Comparison of ENCODE assay signal across 19 cellular contexts in the genomic region with DNA sequence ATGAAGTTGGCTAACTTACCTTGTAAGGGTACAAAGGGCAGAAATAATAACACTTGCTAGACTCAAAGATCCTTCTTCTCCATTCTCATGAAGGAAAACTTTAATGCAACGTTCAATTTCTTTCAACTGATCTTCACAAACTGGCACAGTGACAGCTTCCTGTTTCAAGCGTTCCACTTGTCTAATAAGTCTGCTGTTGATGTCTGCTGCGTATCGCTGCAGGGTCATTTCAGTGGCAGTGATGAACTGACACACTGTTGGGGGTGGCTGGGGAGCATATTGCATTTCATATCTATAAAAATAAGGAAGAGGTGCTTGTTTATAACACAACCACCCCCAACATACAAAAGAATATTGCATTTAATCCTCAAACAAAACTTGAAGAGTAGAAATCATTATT. TPM values are rescaled to one million over a fixed set of nuclear protein-coding genes. Genes with fewer than 3 reads are reported as not detected.
A peak's percentile ranks its signal among the peaks of the same experiment; 100 is the strongest.
DNase-seq lines count a peak whose midpoint lies in the region; ATAC-seq and TF ChIP-seq lines count a peak whose summit lies in the region.
"Had no signal": no experiment of that assay in that cellular context is flagged by ENCODE, and none has a peak within 500 bp of the region (broad histone marks: within the 10 kb centered on the region; RNA-seq: fewer than 3 reads in every experiment).

No MANE protein-coding gene starts in this region.

- TF ChIP-seq CTCF in A673 (conservative IDR thresholded peaks at IDR 0.05; ENCODE audit: low read depth, low read length) (no peak), fibroblast of pulmonary artery (IDR thresholded peaks at IDR 0.05; ENCODE audit: low read length, missing control alignments) (no peak)

- no peak for ATAC-seq in left ventricle myocardium superior
- ATAC-seq: GM12878 had no signal

- no peak overlapping the region for H3K4me3 ChIP-seq in A673 (ENCODE audit: low read depth, low read length, poor library complexity, severe bottlenecking)
- H3K4me3 ChIP-seq in fibroblast of pulmonary artery (replicated peaks; ENCODE audit: low read depth, low read length): no peak overlapping the region
- H3K4me3 ChIP-seq: GM12878, Peyer's patch had no signal

- no peaks in the 10 kb centered on the region for H3K27me3 ChIP-seq in A673 (replicated peaks; ENCODE audit: insufficient read depth, low read depth, low read length, poor library complexity)
- H3K27me3 ChIP-seq: Peyer's patch had no signal

- intact Hi-C loops in A673 (cut with micrococcal nuclease; ENCODE audit: unreplicated experiment) (loop anchor here (10.0 kb wide), 1 partner anchor 60 kb away; no protein-coding TSS in a partner anchor), left ventricle myocardium superior (cut with micrococcal nuclease) (no loop called here)

- no peaks in the 10 kb centered on the region for H3K9me3 ChIP-seq in A673 (ENCODE audit: low read depth, low read length, poor library complexity, severe bottlenecking)
- H3K9me3 ChIP-seq: Peyer's patch had no signal

- POLR2A ChIA-PET in A673 (lab: Charles Lee; ENCODE audit: low non-redundant PET): interaction anchor here (0.5 to 0.6 kb wide), 2 partner anchors 45 to 997 kb away, joined by 3 to 5 read pairs; a partner anchor contains a TSS

- no TSS peak for BruUV-seq in A673 (replicated peaks; lab: Mats Ljungman, UMichigan)

- no peak overlapping the region for H3K27ac ChIP-seq in A673 (ENCODE audit: low read depth, low read length, poor library complexity, severe bottlenecking)
- H3K27ac ChIP-seq: Peyer's patch had no signal

- CTCF ChIA-PET in A673 (lab: Charles Lee): no interaction called here

- H3K36me3 ChIP-seq in A673 (ENCODE audit: insufficient read depth, low read length, poor library complexity, severe bottlenecking): peaks cover 98% of the 10 kb centered on the region

- DNase-seq in NOMO-1 treated with DMSO at 0.1 percent for 48 hours (lab: John Stamatoyannopoulos, UW; ENCODE audit: unreplicated experiment) (peak; percentile 65), NOMO-1 treated with dmso at 0.1 percent for 144 hours (lab: John Stamatoyannopoulos, UW; ENCODE audit: unreplicated experiment) (no peak), A673 (ENCODE audit: low spot score) (peak; percentile 29), MV-4-11 (lab: John Stamatoyannopoulos, UW) (peak; percentile 35), fibroblast of pulmonary artery (ENCODE audit: low read depth) (peak; percentile 9), SIG-M5 (lab: John Stamatoyannopoulos, UW) (no peak), left ventricle myocardium superior (no peak)
- DNase-seq: CD4-positive, alpha-beta memory T cell; DMS79; H9; IMR-90; NCI-H1092; NCI-H1694; NCI-H2107; NCI-H446 treated with DMSO at 0.1 percent for 48 hours; NCI-H748 treated with DMSO at 0.1 percent for 48 hours; Peyer's patch; SHP77 had no signal

- peaks cover 12% of the 10 kb centered on the region for H3K4me1 ChIP-seq in A673 (ENCODE audit: insufficient read depth, low read length, poor library complexity, severe bottlenecking)
- H3K4me1 ChIP-seq: Peyer's patch had no signal

RNA-seq across cellular contexts. Expression of a gene that starts 33.5 kb away (rescaled TPM):
- total RNA-seq in A673 (2021) (179 and 223 TPM in 2 replicates), left ventricle myocardium superior (25.9 TPM)

RNA-seq across cellular contexts. Expression of a gene that starts 44.7 kb away (rescaled TPM):
- total RNA-seq in A673 (2021): 1,282 and 1,307 TPM in 2 replicates
- total RNA-seq in left ventricle myocardium superior: 683 TPM

Comparison
In these comparisons a context has a peak if more than half of its experiments do, and no peak if none do; other contexts are left out.
1. DNase-seq: peak in NOMO-1 treated with DMSO at 0.1 percent for 48 hours (single experiment), A673 (single experiment), MV-4-11 (single experiment) and fibroblast of pulmonary artery (single experiment); none in NOMO-1 treated with dmso at 0.1 percent for 144 hours (single experiment), SIG-M5 (single experiment) and left ventricle myocardium superior (single experiment).